Comparison of ENCODE assay signal across 23 cellular contexts in the genomic region with DNA sequence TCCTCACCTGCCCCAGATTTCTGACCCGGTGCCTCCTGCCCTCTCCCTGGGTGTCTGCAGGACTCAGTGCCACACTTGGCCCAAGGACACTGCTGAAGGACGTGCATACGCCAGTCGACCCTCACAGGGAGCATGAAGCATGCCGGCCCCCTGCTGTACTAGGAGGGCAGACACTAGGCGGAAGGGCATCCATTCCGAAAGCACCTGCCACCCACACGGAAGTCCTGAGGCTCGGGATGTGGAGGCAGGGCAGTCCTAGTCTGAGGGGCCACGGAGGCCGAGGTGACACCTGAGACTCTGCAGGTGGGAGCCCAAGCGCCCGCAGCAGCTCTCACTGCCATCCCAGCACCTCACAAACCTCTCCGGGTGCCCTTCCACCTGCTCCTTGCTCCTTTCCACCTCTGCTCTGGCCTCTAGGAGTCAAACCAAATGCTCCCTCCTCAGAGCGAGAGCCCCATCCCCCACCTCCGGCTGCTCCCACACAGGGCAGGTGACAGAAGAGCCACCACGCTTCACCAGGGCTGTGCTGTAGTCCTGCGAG. TPM values are rescaled to one million over a fixed set of nuclear protein-coding genes. Genes with fewer than 3 reads are reported as not detected.
DNase-seq lines count a peak whose midpoint lies in the region; ATAC-seq, FAIRE-seq and TF ChIP-seq lines count a peak whose summit lies in the region.
"Had no signal": no experiment of that assay in that cellular context is flagged by ENCODE, and none has a peak within 500 bp of the region (broad histone marks: within the 10 kb centered on the region; RNA-seq: fewer than 3 reads in every experiment).

No MANE protein-coding gene starts in this region.

- POLR2A ChIA-PET in HepG2 (lab: Yijun Ruan, JAX), result no interaction called here

- H3K36me3 ChIP-seq in right atrium auricular region, result no peaks in the 10 kb centered on the region
- peaks cover 0 to 11% of the 10 kb centered on the region in 2 experiments; a peak in 4 of 5 replicates for H3K36me3 ChIP-seq in HepG2 (replicated peaks in 1 of 2; ENCODE audit: control insufficient read depth in 1 of 2, insufficient read depth in 2 of 2, low read length in 2 of 2)
- H3K36me3 ChIP-seq: prostate gland had no signal

- no peak overlapping the region for H3K4me3 ChIP-seq in right atrium auricular region
- no peak overlapping the region for H3K4me3 ChIP-seq in HepG2 (replicated peaks in 1 of 3; ENCODE audit: insufficient read depth in 1 of 3, low read depth in 2 of 3, low read length in 3 of 3)
- H3K4me3 ChIP-seq: prostate gland had no signal

- peak; percentile 33 for DNase-seq in Right ventricle myocardium inferior (ENCODE audit: missing footprints)
- no peak for DNase-seq in right atrium auricular region (ENCODE audit: low spot score)
- DNase-seq in T-helper 17 cell, result peak in 1 of 3 donors; percentile 4
- no peak for DNase-seq in HepG2 (ENCODE audit: low spot score)
- no peak for DNase-seq in SHP77 (lab: John Stamatoyannopoulos, UW)
- no peak for DNase-seq in SW 1271 (lab: John Stamatoyannopoulos, UW)
- DNase-seq: activated CD8-positive, alpha-beta memory T cell treated with anti-CD3 and anti-CD28 coated beads for 24 hours; DMS53; erythroblast; foreskin keratinocyte; hippocampal formation; NCI-H146; NCI-H2171; NCI-H69; stimulated activated CD4-positive, alpha-beta T cell treated with anti-CD3 and anti-CD28 coated beads, Interleukin-2, amount 100 ng/mL, for 24 hours; stimulated activated naive CD4-positive, alpha-beta T cell treated with Interleukin-2 at 50 U/mL for 16 hours had no signal

- H3K27ac ChIP-seq in right atrium auricular region (no peak overlapping the region), HepG2 (ENCODE audit: extremely low read length, insufficient read depth, low read length) (no peak overlapping the region)
- H3K27ac ChIP-seq: foreskin keratinocyte, prostate gland had no signal

- no peaks in the 10 kb centered on the region for H4K20me1 ChIP-seq in HepG2 (ENCODE audit: insufficient read depth, low read length)

- no peaks in the 10 kb centered on the region for H3K27me3 ChIP-seq in right atrium auricular region
- no peaks in the 10 kb centered on the region for H3K27me3 ChIP-seq in HepG2 (ENCODE audit: control insufficient read depth in 1 of 2, insufficient read depth in 2 of 2, low read length in 2 of 2)
- H3K27me3 ChIP-seq: foreskin keratinocyte had no signal

- H3K9me3 ChIP-seq in right atrium auricular region (no peaks in the 10 kb centered on the region), T-helper 17 cell (ENCODE audit: control insufficient read depth, low read length, poor library complexity, severe bottlenecking) (no peaks in the 10 kb centered on the region), HepG2 (ENCODE audit: low read length) (no peaks in the 10 kb centered on the region)
- H3K9me3 ChIP-seq: prostate gland had no signal

- no peak overlapping the region for H3K4me2 ChIP-seq in HepG2 (ENCODE audit: low read depth, low read length)

- intact Hi-C loops in Right ventricle myocardium inferior (cut with DNase I), result loop anchor here (5.0 kb wide), 1 partner anchor 218 kb away; a partner anchor contains a TSS
- intact Hi-C loops in HepG2 (cut with micrococcal nuclease; ENCODE audit: unreplicated experiment), result no loop called here

- no peak for TF ChIP-seq POLR2A in HepG2 (IDR thresholded peaks at IDR 0.05; ENCODE audit: insufficient read depth in 1 of 2, low read depth in 2 of 2, low read length in 2 of 2)

- no peak for FAIRE-seq in HepG2 (lab: Jason Lieb, UNC)
- FAIRE-seq: GM12891, GM19239, islet of Langerhans had no signal

- TF ChIP-seq CTCF in right atrium auricular region (IDR thresholded peaks at IDR 0.05) (no peak), HepG2 (CRISPR knock-in tag; IDR thresholded peaks at IDR 0.05) (no peak)

- H2AFZ ChIP-seq in HepG2 (ENCODE audit: low read length), result no peak overlapping the region

- TF ChIP-seq EP300 in HepG2 (IDR thresholded peaks at IDR 0.05; ENCODE audit: low read depth in 2 of 2, low read length in 2 of 2), result no peak
- TF ChIP-seq EP300 in HepG2 (CRISPR knock-in tag; IDR thresholded peaks at IDR 0.05; ENCODE audit: borderline replicate concordance), result no peak

- H3K4me1 ChIP-seq in right atrium auricular region, result peaks cover 0 to 30% of the 10 kb centered on the region in 2 donors
- H3K4me1 ChIP-seq in HepG2 (ENCODE audit: insufficient read depth, low read length), result peaks cover 37% of the 10 kb centered on the region
- H3K4me1 ChIP-seq: foreskin keratinocyte had no signal

- CTCF ChIA-PET in HepG2 (lab: Yijun Ruan, JAX; ENCODE audit: low intra/inter-chr PET ratio, low total read pairs), result no interaction called here

- no peak overlapping the region for H3K9ac ChIP-seq in HepG2 (ENCODE audit: insufficient read depth, low read depth, low read length)

- H3K27me3 Mint-ChIP-seq in T-helper 17 cell, result no peaks in the 10 kb centered on the region
- no peaks in the 10 kb centered on the region for H3K27me3 Mint-ChIP-seq in stimulated activated memory B cell treated with anti-CD40 and anti-IgM and Interleukin-4, amounts not matched to agents 10 μg/mL and 1 μg/mL and 100 μg/mL, for 72 hours

- TF ChIP-seq RAD21 in HepG2 (CRISPR knock-in tag; IDR thresholded peaks at IDR 0.05), result no peak

- peaks cover 2% of the 10 kb centered on the region for H3K36me3 Mint-ChIP-seq in T-helper 17 cell (ENCODE audit: low read depth)
- no peaks in the 10 kb centered on the region for H3K36me3 Mint-ChIP-seq in stimulated activated memory B cell treated with anti-CD40 and anti-IgM and Interleukin-4, amounts not matched to agents 10 μg/mL and 1 μg/mL and 100 μg/mL, for 72 hours

- no TSS peak for BruUV-seq in HepG2 (replicated peaks; lab: Mats Ljungman, UMichigan)

- no peak for ATAC-seq in Right ventricle myocardium inferior
- no peak for ATAC-seq in T-helper 17 cell
- ATAC-seq in HepG2, result no peak
- ATAC-seq in stimulated activated memory B cell treated with anti-CD40 and anti-IgM and Interleukin-4, amounts not matched to agents 10 μg/mL and 1 μg/mL and 100 μg/mL, for 72 hours, result no peak
- ATAC-seq in HG02870 (IDR thresholded peaks at IDR 0.05; ENCODE audit: unreplicated experiment), result no peak
- ATAC-seq: CD8-positive, alpha-beta T cell; foreskin keratinocyte had no signal

- no peaks in the 10 kb centered on the region for H3K9me3 Mint-ChIP-seq in stimulated activated memory B cell treated with anti-CD40 and anti-IgM and Interleukin-4, amounts not matched to agents 10 μg/mL and 1 μg/mL and 100 μg/mL, for 72 hours
- H3K9me3 Mint-ChIP-seq: CD8-positive, alpha-beta T cell had no signal

- peaks cover 23% of the 10 kb centered on the region for H3K79me2 ChIP-seq in HepG2 (ENCODE audit: insufficient read depth, low read length)

- 98% methylated on average over 11 of the region's 18 CpGs for WGBS in HepG2 (ENCODE audit: low lambda C conversion rate)

- peak overlapping the region; percentile 16 for H3K27ac Mint-ChIP-seq in T-helper 17 cell
- no peak overlapping the region for H3K27ac Mint-ChIP-seq in stimulated activated memory B cell treated with anti-CD40 and anti-IgM and Interleukin-4, amounts not matched to agents 10 μg/mL and 1 μg/mL and 100 μg/mL, for 72 hours

- H3K4me3 Mint-ChIP-seq in T-helper 17 cell, result no peak overlapping the region
- H3K4me3 Mint-ChIP-seq in stimulated activated memory B cell treated with anti-CD40 and anti-IgM and Interleukin-4, amounts not matched to agents 10 μg/mL and 1 μg/mL and 100 μg/mL, for 72 hours, result peak overlapping the region; percentile 44

- peaks cover 27% of the 10 kb centered on the region for H3K4me1 Mint-ChIP-seq in T-helper 17 cell
- peaks cover 33% of the 10 kb centered on the region for H3K4me1 Mint-ChIP-seq in stimulated activated memory B cell treated with anti-CD40 and anti-IgM and Interleukin-4, amounts not matched to agents 10 μg/mL and 1 μg/mL and 100 μg/mL, for 72 hours

- in situ Hi-C loops in HepG2 (cut with HindIII; ENCODE audit: extremely low pct_ligation_motif_present, low pct_unique_long_range_greater_than_20kb), result no loop called here

RNA-seq across cellular contexts. Expression of a gene that starts 2.4 kb away (rescaled TPM):
- total RNA-seq in Right ventricle myocardium inferior (4.8 TPM), right atrium auricular region (1 to 10 TPM; 3.0 to 4.3 TPM), T-helper 17 cell (10 to 100 TPM in 1 of 2 donors, 1 to 10 TPM in 1; 9.9 to 14.1 TPM), HepG2 (2016; rRNA removed; fragmentation: Illumina TruSeq; extraction: Trizol) (5.7 and 6.8 TPM in 2 replicates)
- total RNA-seq in HepG2 (2016; cell fraction: cytosol; rRNA removed; fragmentation: Illumina TruSeq; extraction: Trizol; ENCODE audit: low read depth), result 14.2 and 15.4 TPM in 2 replicates
- total RNA-seq in HepG2 (2016; cell fraction: insoluble cytoplasmic fraction; rRNA removed; fragmentation: Illumina TruSeq; extraction: Trizol), result 4.1 and 7.4 TPM in 2 replicates
- 8.5 and 9.7 TPM in 2 replicates for total RNA-seq in HepG2 (2016; cell fraction: membrane; rRNA removed; fragmentation: Illumina TruSeq; extraction: Trizol)
- total RNA-seq in HepG2 (2016; cell fraction: nucleus; rRNA removed; fragmentation: Illumina TruSeq; extraction: Trizol), result 10.3 and 12.7 TPM in 2 replicates
- polyA plus RNA-seq in HepG2 (2011; rRNA removed), result 4.4 and 4.8 TPM in 2 replicates
- 1.9 and 3.0 TPM in 2 replicates for polyA plus RNA-seq in HepG2 (2011; cell fraction: cytosol; rRNA removed)
- 40.2 and 52.1 TPM in 2 replicates for polyA plus RNA-seq in HepG2 (2011; cell fraction: nucleus; rRNA removed)
- polyA plus RNA-seq in HepG2 (2012), result 4.8 and 5.9 TPM in 2 replicates
- 0.46 and 0.69 TPM in 2 replicates for polyA plus RNA-seq in HepG2 (2016; cell fraction: cytosol; fragmentation: Illumina TruSeq; extraction: Trizol; ENCODE audit: low read depth)
- 4.0 and 5.3 TPM in 2 replicates for polyA plus RNA-seq in HepG2 (2016; cell fraction: insoluble cytoplasmic fraction; fragmentation: Illumina TruSeq; extraction: Trizol; ENCODE audit: low read depth)
- 1.4 and 1.6 TPM in 2 replicates for polyA plus RNA-seq in HepG2 (2016; cell fraction: membrane; fragmentation: Illumina TruSeq; extraction: Trizol; ENCODE audit: low read depth)
- polyA plus RNA-seq in HepG2 (2016; cell fraction: nucleus; fragmentation: Illumina TruSeq; extraction: Trizol; ENCODE audit: insufficient read depth, low read depth), result 30.1 and 30.8 TPM in 2 replicates
- polyA minus RNA-seq in HepG2 (2011; rRNA and poly(A)+ RNA removed; ENCODE audit: low replicate concordance), result 13.1 TPM in 2 replicates
- polyA minus RNA-seq in HepG2 (2011; cell fraction: cytosol; rRNA and poly(A)+ RNA removed), result 4.6 and 4.9 TPM in 2 replicates
- 14.7 and 15.8 TPM in 2 replicates for polyA minus RNA-seq in HepG2 (2011; cell fraction: nucleus; rRNA and poly(A)+ RNA removed)

RNA-seq across cellular contexts. Expression of a gene that starts 55.9 kb away (rescaled TPM):
- total RNA-seq in Right ventricle myocardium inferior, result 21.0 TPM
- 10 to 100 TPM in 1 of 2 donors, 1 to 10 TPM in 1; 9.3 to 14.3 TPM for total RNA-seq in right atrium auricular region
- 100 to 1,000 TPM; 203 to 207 TPM for total RNA-seq in T-helper 17 cell
- 6.2 and 6.9 TPM in 2 replicates for total RNA-seq in HepG2 (2016; rRNA removed; fragmentation: Illumina TruSeq; extraction: Trizol)
- total RNA-seq in HepG2 (2016; cell fraction: cytosol; rRNA removed; fragmentation: Illumina TruSeq; extraction: Trizol; ENCODE audit: low read depth), result 2.4 and 4.5 TPM in 2 replicates
- total RNA-seq in HepG2 (2016; cell fraction: insoluble cytoplasmic fraction; rRNA removed; fragmentation: Illumina TruSeq; extraction: Trizol), result 5.5 and 6.9 TPM in 2 replicates
- 5.4 and 6.7 TPM in 2 replicates for total RNA-seq in HepG2 (2016; cell fraction: membrane; rRNA removed; fragmentation: Illumina TruSeq; extraction: Trizol)
- total RNA-seq in HepG2 (2016; cell fraction: nucleus; rRNA removed; fragmentation: Illumina TruSeq; extraction: Trizol), result 4.9 and 5.4 TPM in 2 replicates
- polyA plus RNA-seq in HepG2 (2011; rRNA removed), result 8.8 and 11.7 TPM in 2 replicates
- polyA plus RNA-seq in HepG2 (2011; cell fraction: cytosol; rRNA removed), result 6.5 and 7.2 TPM in 2 replicates
- 30.5 and 35.5 TPM in 2 replicates for polyA plus RNA-seq in HepG2 (2011; cell fraction: nucleus; rRNA removed)
- 6.4 and 8.3 TPM in 2 replicates for polyA plus RNA-seq in HepG2 (2012)
- 3.7 and 4.2 TPM in 2 replicates for polyA plus RNA-seq in HepG2 (2016; cell fraction: cytosol; fragmentation: Illumina TruSeq; extraction: Trizol; ENCODE audit: low read depth)
- polyA plus RNA-seq in HepG2 (2016; cell fraction: insoluble cytoplasmic fraction; fragmentation: Illumina TruSeq; extraction: Trizol; ENCODE audit: low read depth), result 5.7 and 8.4 TPM in 2 replicates
- polyA plus RNA-seq in HepG2 (2016; cell fraction: membrane; fragmentation: Illumina TruSeq; extraction: Trizol; ENCODE audit: low read depth), result 4.3 and 4.4 TPM in 2 replicates
- polyA plus RNA-seq in HepG2 (2016; cell fraction: nucleus; fragmentation: Illumina TruSeq; extraction: Trizol; ENCODE audit: insufficient read depth, low read depth), result 13.3 and 15.1 TPM in 2 replicates
- 7.0 and 40.0 TPM in 2 replicates for polyA minus RNA-seq in HepG2 (2011; rRNA and poly(A)+ RNA removed; ENCODE audit: low replicate concordance)
- 5.6 and 6.2 TPM in 2 replicates for polyA minus RNA-seq in HepG2 (2011; cell fraction: cytosol; rRNA and poly(A)+ RNA removed)
- 8.2 and 11.2 TPM in 2 replicates for polyA minus RNA-seq in HepG2 (2011; cell fraction: nucleus; rRNA and poly(A)+ RNA removed)
